ENCODE assay signal across 1 cellular context in the genomic region with DNA sequence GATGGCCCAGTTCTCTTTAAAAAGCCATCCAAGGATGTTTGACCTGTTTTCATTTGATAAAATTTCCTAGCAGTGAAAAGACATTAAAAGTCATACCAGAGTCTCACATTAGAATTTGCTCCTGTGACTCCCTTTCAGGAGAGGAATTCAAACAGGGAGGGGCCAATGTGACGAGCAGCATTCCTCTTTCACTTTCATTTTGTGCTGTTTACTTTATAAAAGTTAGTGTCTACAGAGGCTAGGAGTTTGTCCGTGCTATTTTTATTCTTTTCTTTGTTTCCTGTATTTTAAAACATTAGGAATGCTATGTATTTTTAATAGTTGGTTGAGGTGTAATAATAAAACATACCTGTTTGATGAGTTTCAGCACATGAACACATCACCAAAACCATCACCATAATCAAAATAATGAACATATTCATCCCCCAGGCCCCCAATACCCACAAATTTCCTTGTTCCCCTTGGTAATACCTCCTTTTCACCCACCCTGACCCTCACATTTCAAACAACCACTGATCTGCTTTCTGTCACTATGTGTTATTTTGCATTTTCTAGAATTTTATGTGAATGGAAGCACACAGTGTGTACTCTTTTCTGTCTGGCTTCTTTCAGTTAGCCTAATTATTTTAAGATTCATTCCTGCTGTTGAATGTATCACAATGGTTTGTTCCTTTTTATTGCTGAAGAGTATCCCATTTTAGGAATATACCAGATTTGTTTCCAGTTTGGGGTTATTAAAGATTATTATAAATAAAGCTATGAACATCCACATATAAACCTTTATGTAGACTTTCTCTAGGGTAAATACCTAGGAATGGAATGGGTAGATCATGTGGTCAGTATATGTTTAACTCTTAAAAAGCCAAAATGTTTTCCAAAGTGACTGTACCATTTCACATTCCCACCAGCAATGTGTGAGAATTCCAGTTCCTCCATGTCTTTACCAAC.
TF ChIP-seq lines count a peak whose summit lies in the region.

No MANE protein-coding gene starts in this region.

TF ChIP-seq in HCT116, 20 proteins besides CTCF, POLR2A, EP300 and RAD21 (continued from another document):
- no peak for TF ChIP-seq YY1 (IDR thresholded peaks at IDR 0.05; ENCODE audit: extremely low read depth, insufficient replicate concordance, low read depth, low read length)
